1 cellular context compared by ENCODE assay signal in the genomic region with DNA sequence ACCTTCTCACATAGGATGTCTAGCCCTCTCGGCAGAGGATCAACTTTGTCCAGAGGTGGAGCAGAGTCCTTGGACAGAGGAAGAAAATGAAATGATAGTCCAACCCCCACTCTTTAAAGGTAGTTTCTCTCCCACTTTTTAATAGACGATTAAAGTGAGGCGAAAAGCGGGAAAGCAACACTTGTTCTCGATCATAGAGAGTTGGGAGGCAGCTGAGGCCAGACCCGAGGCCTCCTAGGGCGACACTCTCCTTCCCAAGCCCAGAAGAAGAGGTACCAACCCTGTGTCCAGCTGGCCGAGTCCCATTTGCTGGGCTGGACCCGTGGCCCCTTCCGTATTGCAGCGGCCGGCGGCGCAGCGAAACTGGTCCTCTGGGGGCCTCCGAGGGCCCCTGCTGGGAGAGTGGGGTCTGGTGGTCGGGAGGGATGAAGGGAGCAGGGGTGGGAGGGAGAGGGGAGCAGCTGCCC.
TF ChIP-seq lines count a peak whose summit lies in the region.

No MANE protein-coding gene starts in this region.

TF ChIP-seq in GM12878, 131 proteins besides CTCF, POLR2A, EP300 and RAD21:
- TF ChIP-seq GABPA (IDR thresholded peaks at IDR 0.05; ENCODE audit: low read depth), result no peak
- TF ChIP-seq, protein P1, sequence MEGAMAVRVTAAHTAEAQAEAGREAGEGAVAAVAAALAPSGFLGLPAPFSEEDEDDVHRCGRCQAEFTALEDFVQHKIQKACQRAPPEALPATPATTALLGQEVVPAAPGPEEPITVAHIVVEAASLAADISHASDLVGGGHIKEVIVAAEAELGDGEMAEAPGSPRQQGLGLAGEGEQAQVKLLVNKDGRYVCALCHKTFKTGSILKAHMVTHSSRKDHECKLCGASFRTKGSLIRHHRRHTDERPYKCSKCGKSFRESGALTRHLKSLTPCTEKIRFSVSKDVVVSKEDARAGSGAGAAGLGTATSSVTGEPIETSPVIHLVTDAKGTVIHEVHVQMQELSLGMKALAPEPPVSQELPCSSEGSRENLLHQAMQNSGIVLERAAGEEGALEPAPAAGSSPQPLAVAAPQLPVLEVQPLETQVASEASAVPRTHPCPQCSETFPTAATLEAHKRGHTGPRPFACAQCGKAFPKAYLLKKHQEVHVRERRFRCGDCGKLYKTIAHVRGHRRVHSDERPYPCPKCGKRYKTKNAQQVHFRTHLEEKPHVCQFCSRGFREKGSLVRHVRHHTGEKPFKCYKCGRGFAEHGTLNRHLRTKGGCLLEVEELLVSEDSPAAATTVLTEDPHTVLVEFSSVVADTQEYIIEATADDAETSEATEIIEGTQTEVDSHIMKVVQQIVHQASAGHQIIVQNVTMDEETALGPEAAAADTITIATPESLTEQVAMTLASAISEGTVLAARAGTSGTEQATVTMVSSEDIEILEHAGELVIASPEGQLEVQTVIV (IDR thresholded peaks at IDR 0.05; ENCODE audit: borderline replicate concordance, partially characterized antibody), result no peak
- no peak for TF ChIP-seq HDAC2 (IDR thresholded peaks at IDR 0.05)
- TF ChIP-seq CHD2 (IDR thresholded peaks at IDR 0.05; ENCODE audit: borderline replicate concordance, low read depth, low read length), result no peak
- no peak for TF ChIP-seq ZNF384 (IDR thresholded peaks at IDR 0.05; ENCODE audit: borderline replicate concordance, low read depth, low read length)
- TF ChIP-seq ATF7 (IDR thresholded peaks at IDR 0.05; ENCODE audit: low read depth), result no peak
- no peak for TF ChIP-seq CEBPZ (IDR thresholded peaks at IDR 0.05; ENCODE audit: low read depth, low read length)
- TF ChIP-seq SMARCA5 (IDR thresholded peaks at IDR 0.05), result no peak
- no peak for TF ChIP-seq TBL1XR1 (IDR thresholded peaks at IDR 0.05; ENCODE audit: low read depth, low read length)
- no peak for TF ChIP-seq ZNF207 (IDR thresholded peaks at IDR 0.05; ENCODE audit: borderline replicate concordance)
